20 cellular contexts compared by ENCODE assay signal in the genomic region with DNA sequence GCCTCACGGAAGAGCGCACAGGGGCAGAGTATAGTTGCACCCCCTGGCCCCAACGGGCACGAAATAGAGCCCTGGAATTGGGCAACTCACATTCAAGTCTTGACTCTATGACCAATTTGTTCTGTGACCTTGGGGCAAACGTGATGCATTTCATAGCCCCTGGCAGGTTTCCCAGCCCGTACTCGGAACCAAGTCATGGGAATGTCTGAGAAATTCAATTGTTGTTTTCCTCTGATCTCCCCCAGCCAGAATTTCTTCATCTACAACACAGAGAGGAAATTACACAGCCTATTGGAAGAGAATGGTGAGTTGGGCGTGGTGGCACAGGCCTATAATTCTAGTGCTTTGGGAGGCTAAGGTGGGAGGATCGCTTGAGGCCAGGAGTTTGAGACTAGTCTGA.
"Had no signal": no experiment of that assay in that cellular context is flagged by ENCODE, and none has a peak within 500 bp of the region (broad histone marks: within the 10 kb centered on the region; RNA-seq: fewer than 3 reads in every experiment).

No MANE protein-coding gene starts in this region.

- H3K9me3 ChIP-seq: thyroid gland had no signal

- H3K4me1 Mint-ChIP-seq: activated naive CD8-positive, alpha-beta T cell treated with anti-CD3 and anti-CD28 coated beads for 36 hours; neural crest cell had no signal

- H3K27me3 ChIP-seq: stomach, thyroid gland had no signal

- FAIRE-seq: colon had no signal

- H3K27ac Mint-ChIP-seq: activated CD4-positive, alpha-beta memory T cell treated with anti-CD3 and anti-CD28 coated beads for 36 hours; activated naive CD8-positive, alpha-beta T cell treated with anti-CD3 and anti-CD28 coated beads for 36 hours had no signal

- H3K36me3 Mint-ChIP-seq: activated CD4-positive, alpha-beta memory T cell treated with anti-CD3 and anti-CD28 coated beads for 36 hours; activated naive CD8-positive, alpha-beta T cell treated with anti-CD3 and anti-CD28 coated beads for 36 hours had no signal

- ATAC-seq: activated T-cell treated with anti-CD3 and anti-CD28 coated beads, Interleukin-2, amount 50 U/mL, for 4 hours; left ventricle myocardium superior had no signal

- H3K4me3 ChIP-seq: cardiac muscle cell, skin epidermis, stomach, thyroid gland had no signal

- H3K4me3 Mint-ChIP-seq: activated CD4-positive, alpha-beta memory T cell treated with anti-CD3 and anti-CD28 coated beads for 36 hours; activated naive CD8-positive, alpha-beta T cell treated with anti-CD3 and anti-CD28 coated beads for 36 hours; activated T-cell treated with anti-CD3 and anti-CD28 coated beads, Interleukin-2, amount 50 U/mL, for 4 hours; neural crest cell had no signal

- H3K9me3 Mint-ChIP-seq: activated CD4-positive, alpha-beta memory T cell treated with anti-CD3 and anti-CD28 coated beads for 36 hours; activated naive CD8-positive, alpha-beta T cell treated with anti-CD3 and anti-CD28 coated beads for 36 hours; activated T-cell treated with anti-CD3 and anti-CD28 coated beads, Interleukin-2, amount 50 U/mL, for 4 hours; neural crest cell had no signal

- H3K36me3 ChIP-seq: cardiac muscle cell, stomach, thyroid gland had no signal

- H3K4me1 ChIP-seq: stomach, thyroid gland had no signal

- DNase-seq: activated CD4-positive, alpha-beta memory T cell treated with anti-CD3 and anti-CD28 coated beads for 36 hours; activated CD4-positive, CD25-positive, alpha-beta regulatory T cell treated with anti-CD3 and anti-CD28 coated beads, Interleukin-2, amount 50 U/mL, for 72 hours; activated gamma-delta T cell treated with Interleukin-2 at 50 U/mL for 16 hours; activated naive CD8-positive, alpha-beta T cell treated with anti-CD3 and anti-CD28 coated beads for 36 hours; activated T-cell treated with anti-CD3 and anti-CD28 coated beads, Interleukin-2, amount 50 U/mL, for 4 hours; aorta; effector CD8-positive, alpha-beta T cell; foreskin fibroblast; islet precursor cell; left ventricle myocardium superior; retina; stimulated activated CD4-positive, alpha-beta T cell treated with anti-CD3 and anti-CD28 coated beads, Interleukin-4, amount 100 ng/mL, for 4 hours; stomach; T-helper 9 cell; thyroid gland had no signal

- H3K27ac ChIP-seq: cardiac muscle cell, epithelial cell of prostate, skin epidermis, stomach, thyroid gland had no signal
